In the genomic region with DNA sequence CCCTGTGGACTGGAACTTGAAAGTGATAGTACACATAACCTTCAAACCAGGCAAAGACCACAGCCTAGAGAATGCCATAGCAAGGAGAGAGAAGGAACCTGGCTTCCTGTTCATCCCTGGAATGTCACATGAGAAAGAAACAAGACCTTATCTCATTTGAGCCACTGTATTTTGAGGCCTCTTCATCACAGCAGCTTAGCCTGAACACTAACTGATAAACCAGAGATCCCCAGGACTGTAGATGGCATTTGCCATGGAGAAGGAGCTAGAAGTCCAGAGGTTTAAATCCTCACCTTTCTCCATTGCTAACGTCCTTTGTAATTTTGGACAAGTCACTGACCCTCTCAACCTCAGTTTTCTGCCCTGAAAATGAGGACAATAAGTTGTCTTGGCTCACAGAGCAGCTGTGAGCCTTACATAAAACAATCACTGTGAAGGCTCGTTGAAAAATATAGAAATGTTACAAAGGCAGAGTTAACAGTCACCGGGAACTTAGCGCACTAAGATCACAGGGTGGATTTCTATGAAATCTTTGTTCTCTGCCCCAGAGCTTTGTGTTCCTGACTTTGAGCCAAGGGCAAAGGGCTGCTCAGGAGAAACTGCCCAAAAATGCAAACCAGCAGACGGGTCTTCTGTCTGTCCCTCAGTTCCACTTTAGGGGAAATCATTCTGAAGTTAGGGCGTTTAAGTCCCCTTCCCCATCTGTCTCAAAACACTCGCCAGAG, we compare ENCODE assay signal across 20 cellular contexts.
DNase-seq lines count a peak whose midpoint lies in the region; ATAC-seq, FAIRE-seq and TF ChIP-seq lines count a peak whose summit lies in the region.
"Had no signal": no experiment of that assay in that cellular context is flagged by ENCODE, and none has a peak within 500 bp of the region (broad histone marks: within the 10 kb centered on the region; RNA-seq: fewer than 3 reads in every experiment).

No MANE protein-coding gene starts in this region.

- H3K27ac ChIP-seq in BLaER1 (no peak overlapping the region), K562 (ENCODE audit: extremely low read depth, low read depth, low read length) (no peak overlapping the region), liver (ENCODE audit: low read depth in 1 of 2, low read length in 2 of 2) (no peak overlapping the region), SK-N-SH (ENCODE audit: low read depth in 2 of 2, low read length in 1 of 2) (no peak overlapping the region)
- H3K27ac ChIP-seq: HL-60, KMS-11, Peyer's patch had no signal

- H3K36me3 ChIP-seq in BLaER1 (no peaks in the 10 kb centered on the region), K562 (ENCODE audit: control insufficient read depth, insufficient read depth, low read length) (no peaks in the 10 kb centered on the region), liver (ENCODE audit: control insufficient read depth in 4 of 4, insufficient read depth in 3 of 4, low read depth in 1 of 4, low read length in 3 of 4) (no peaks in the 10 kb centered on the region), neuron (ENCODE audit: insufficient read depth, low read length) (no peaks in the 10 kb centered on the region), SK-N-SH (replicated peaks in 1 of 2; ENCODE audit: control insufficient read depth in 1 of 2, insufficient read depth in 2 of 2, low read length in 1 of 2) (no peaks in the 10 kb centered on the region)
- H3K36me3 ChIP-seq: Peyer's patch had no signal

- H3K79me2 ChIP-seq in K562 (ENCODE audit: control insufficient read depth, insufficient read depth, low read length) (no peaks in the 10 kb centered on the region), SK-N-SH (ENCODE audit: insufficient read depth) (no peaks in the 10 kb centered on the region)

- no peak overlapping the region for H3K9ac ChIP-seq in BLaER1
- H3K9ac ChIP-seq in K562 (ENCODE audit: insufficient read depth in 1 of 2, low read depth in 2 of 2, low read length in 2 of 2) = no peak overlapping the region
- H3K9ac ChIP-seq in liver (ENCODE audit: low read depth in 1 of 2, low read length in 2 of 2) = no peak overlapping the region
- no peak overlapping the region for H3K9ac ChIP-seq in SK-N-SH
- H3K9ac ChIP-seq: KMS-11 had no signal

- H3K4me3 ChIP-seq in BLaER1 (no peak overlapping the region), K562 (no peak overlapping the region), liver (ENCODE audit: low read depth in 1 of 3, low read length in 3 of 3) (no peak overlapping the region), neuron (ENCODE audit: low read length) (no peak overlapping the region), SK-N-SH (ENCODE audit: low read depth in 2 of 2, low read length in 1 of 2) (no peak overlapping the region)
- H3K4me3 ChIP-seq: Peyer's patch had no signal

- H3K4me1 ChIP-seq in BLaER1 (peaks cover 21% of the 10 kb centered on the region), K562 (replicated peaks in 1 of 2; ENCODE audit: control insufficient read depth in 2 of 2, insufficient read depth in 2 of 2, low read length in 2 of 2) (peaks cover 0 to 4% of the 10 kb centered on the region in 2 experiments; a peak in 2 of 5 replicates), liver (ENCODE audit: control insufficient read depth in 4 of 4, insufficient read depth in 4 of 4, low read length in 3 of 4) (peaks cover 0 to 9% (median 4%) of the 10 kb centered on the region in 4 donors), neuron (ENCODE audit: insufficient read depth, low read length) (peaks cover 12% of the 10 kb centered on the region), SK-N-SH (ENCODE audit: control insufficient read depth in 1 of 2, insufficient read depth in 2 of 2, low read depth in 1 of 2, low read length in 1 of 2) (no peaks in the 10 kb centered on the region)
- H3K4me1 ChIP-seq: Peyer's patch had no signal

- H3K9me2 ChIP-seq in SK-N-SH = no peaks in the 10 kb centered on the region

- H2AFZ ChIP-seq in K562 (ENCODE audit: low read depth, low read length) = no peak overlapping the region
- peak overlapping the region; percentile 28 for H2AFZ ChIP-seq in neuron (ENCODE audit: low read depth, low read length)
- no peak overlapping the region for H2AFZ ChIP-seq in SK-N-SH (ENCODE audit: low read depth)

- no peaks in the 10 kb centered on the region for H3F3A ChIP-seq in SK-N-SH (replicated peaks; ENCODE audit: insufficient read depth)

- H3K9me3 ChIP-seq in BLaER1 (peaks cover 20% of the 10 kb centered on the region), K562 (replicated peaks; ENCODE audit: control insufficient read depth, insufficient read depth, low read depth, low read length) (no peaks in the 10 kb centered on the region), liver (ENCODE audit: control insufficient read depth in 4 of 4, low read length in 3 of 4) (peaks cover 0 to 7% (median 2%) of the 10 kb centered on the region in 4 donors), neuron (ENCODE audit: low read length) (peaks cover 4% of the 10 kb centered on the region), SK-N-SH (peaks cover 1% of the 10 kb centered on the region; the same call in 1 of the 2 replicates)

- CTCF ChIA-PET in K562 (lab: Yijun Ruan, JAX; ENCODE audit: low intra/inter-chr PET ratio) (no interaction called here), SK-N-SH (lab: Yijun Ruan, JAX) (interaction anchor here (2.1 to 2.5 kb wide), 2 partner anchors 10 to 19 kb away, joined by 4 to 8 read pairs; no protein-coding TSS in a partner anchor)

- no peaks in the 10 kb centered on the region for H4K20me1 ChIP-seq in BLaER1
- H4K20me1 ChIP-seq in K562 (replicated peaks; ENCODE audit: control insufficient read depth, insufficient read depth, low read length) = no peaks in the 10 kb centered on the region
- no peaks in the 10 kb centered on the region for H4K20me1 ChIP-seq in SK-N-SH (ENCODE audit: insufficient read depth)

- H3K27me3 ChIP-seq in BLaER1 (no peaks in the 10 kb centered on the region), K562 (ENCODE audit: control insufficient read depth in 2 of 2, insufficient read depth in 2 of 2, low read length in 2 of 2) (peaks cover 3 to 16% of the 10 kb centered on the region in 2 experiments; a peak in 3 of 5 replicates), liver (ENCODE audit: control insufficient read depth in 4 of 4, insufficient read depth in 4 of 4, low read length in 3 of 4) (no peaks in the 10 kb centered on the region), neuron (ENCODE audit: insufficient read depth, low read length) (no peaks in the 10 kb centered on the region), SK-N-SH (ENCODE audit: insufficient read depth) (no peaks in the 10 kb centered on the region)
- H3K27me3 ChIP-seq: Peyer's patch had no signal

- H3K4me2 ChIP-seq in BLaER1 (peak overlapping the region; percentile 17; the same call in 1 of the 2 replicates), K562 (ENCODE audit: insufficient read depth, low read length) (peak overlapping the region; percentile 28; the same call in 1 of the 2 replicates), SK-N-SH (no peak overlapping the region)
- H3K4me2 ChIP-seq: KMS-11 had no signal

- intact Hi-C loops in K562 (cut with micrococcal nuclease) = no loop called here

- TF ChIP-seq POLR2A in K562 (conservative IDR thresholded peaks at IDR 0.05) = no peak

- no peaks in the 10 kb centered on the region for H3K9me1 ChIP-seq in K562 (ENCODE audit: control insufficient read depth, insufficient read depth, low read length)

- TF ChIP-seq EP300 in K562 (IDR thresholded peaks at IDR 0.05; ENCODE audit: low read length) (no peak), SK-N-SH (IDR thresholded peaks at IDR 0.05; ENCODE audit: borderline replicate concordance in 1 of 2, low read depth in 1 of 2, low read length in 1 of 2) (no peak)

- POLR2A ChIA-PET in K562 (lab: Yijun Ruan, JAX) (interaction anchor here (0.8 to 1.3 kb wide), 2 partner anchors 10 to 20 kb away, joined by 3 to 4 read pairs; no protein-coding TSS in a partner anchor), SK-N-SH (lab: Yijun Ruan, JAX) (no interaction called here)

- 5% methylated on average over 7 of the region's 7 CpGs for WGBS in K562 (ENCODE audit: insufficient coverage, low coverage, missing lambda C conversion rate)
- WGBS in liver = 42% methylated on average over 7 of the region's 7 CpGs
- WGBS in SK-N-SH (ENCODE audit: low lambda C conversion rate) = 22% methylated on average over 7 of the region's 7 CpGs

- DNase-seq in K562 (ENCODE audit: extremely low read depth in 1 of 4, low spot score in 3 of 4) = peak in 1 of 4 experiments; percentile 12
- DNase-seq in putamen (ENCODE audit: low spot score) = no peak
- DNase-seq in SK-N-SH = no peak
- DNase-seq in NCI-H1105 treated with DMSO at 0.1 percent for 48 hours (lab: John Stamatoyannopoulos, UW) = no peak
- DNase-seq: 8988T, DMS79, HCEC 1CT, MV-4-11, NCI-H1694 treated with DMSO at 0.1 percent for 48 hours, NCI-H2081 treated with DMSO at 0.1 percent for 48 hours, NCI-H2171 treated with DMSO at 0.1 percent for 48 hours, NCI-H524 treated with DMSO at 0.1 percent for 48 hours, NCI-H82, Peyer's patch had no signal

- TF ChIP-seq RAD21 in K562 (CRISPR knock-in tag; conservative IDR thresholded peaks at IDR 0.05 in 1 of 2, IDR thresholded peaks at IDR 0.05 in 1 of 2) (no peak), liver (IDR thresholded peaks at IDR 0.05) (no peak), SK-N-SH (IDR thresholded peaks at IDR 0.05; ENCODE audit: low read length) (no peak)

- FAIRE-seq in K562 (lab: Jason Lieb, UNC) = no peak

- no peak for TF ChIP-seq CTCF in K562 (IDR thresholded peaks at IDR 0.05 in 2 of 3, conservative IDR thresholded peaks at IDR 0.05 in 1 of 3; ENCODE audit: insufficient read depth in 2 of 3, low read depth in 1 of 3, low read length in 3 of 3)
- no peak for TF ChIP-seq CTCF in liver (IDR thresholded peaks at IDR 0.05; ENCODE audit: low read depth, low read length, missing input control)
- no peak for TF ChIP-seq CTCF in SK-N-SH (IDR thresholded peaks at IDR 0.05)

- ATAC-seq in K562 (peak; percentile 39), HG03469 (IDR thresholded peaks at IDR 0.05; ENCODE audit: unreplicated experiment) (no peak)

- in situ Hi-C loops in K562 (cut with MboI) = no loop called here

- no TSS peak for BruUV-seq in K562 (replicated peaks; lab: Mats Ljungman, UMichigan)

TF ChIP-seq in K562, 482 proteins besides CTCF, POLR2A, EP300 and RAD21 (continues in another document):
- no peak for TF ChIP-seq SRSF1 (IDR thresholded peaks at IDR 0.05; ENCODE audit: low read depth, low read length)
- no peak for TF ChIP-seq SPI1 (IDR thresholded peaks at IDR 0.05; ENCODE audit: borderline replicate concordance, low read depth, low read length)
- no peak for TF ChIP-seq TBP (optimal IDR thresholded peaks at IDR 0.05; ENCODE audit: low read depth, low read length)

TF ChIP-seq in liver, 16 proteins besides CTCF, POLR2A, EP300 and RAD21 (continues in another document):
- TF ChIP-seq, protein P1, sequence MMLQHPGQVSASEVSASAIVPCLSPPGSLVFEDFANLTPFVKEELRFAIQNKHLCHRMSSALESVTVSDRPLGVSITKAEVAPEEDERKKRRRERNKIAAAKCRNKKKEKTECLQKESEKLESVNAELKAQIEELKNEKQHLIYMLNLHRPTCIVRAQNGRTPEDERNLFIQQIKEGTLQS (IDR thresholded peaks at IDR 0.05) = no peak
- peak; percentile 50 to 78 for TF ChIP-seq HNF4A (conservative IDR thresholded peaks at IDR 0.05)

TF ChIP-seq in SK-N-SH, 30 proteins besides CTCF, POLR2A, EP300 and RAD21 (continues in another document):
- TF ChIP-seq SIN3A (IDR thresholded peaks at IDR 0.05; ENCODE audit: borderline replicate concordance, low read depth, low read length) = no peak
- no peak for TF ChIP-seq TCF12 (IDR thresholded peaks at IDR 0.05)
- no peak for TF ChIP-seq POLR2AphosphoS5 (IDR thresholded peaks at IDR 0.05; ENCODE audit: low read depth, low read length)
